ENCODE assay signal across 8 cellular contexts in genomic region chrX:16870095-16870860, GRCh38. TPM values are rescaled to one million over a fixed set of nuclear protein-coding genes. Genes with fewer than 3 reads are reported as not detected.
DNase-seq lines count a peak whose midpoint lies in the region; ATAC-seq, FAIRE-seq and TF ChIP-seq lines count a peak whose summit lies in the region.

TSS of gene RBBP7 (minus strand) at chrX:16870362. CDS start at chrX:16870053, 309 bp downstream.

- no peak for TF ChIP-seq CTCF in esophagus squamous epithelium (IDR thresholded peaks at IDR 0.05)

- H3K27ac ChIP-seq in Karpas-422 (ENCODE audit: low read length) (peak within 1 kb of the TSS; percentile 83), esophagus squamous epithelium (peak within 1 kb of the TSS; percentile 88 to 95 (median 94))

- H3K27ac Mint-ChIP-seq in naive B cell: peak within 1 kb of the TSS; percentile 98 to 100 (median 99)
- peak within 1 kb of the TSS; percentile 100 for H3K27ac Mint-ChIP-seq in stimulated activated memory B cell treated with anti-CD40 and anti-IgM and Interleukin-4, amounts not matched to agents 10 μg/mL and 1 μg/mL and 100 μg/mL, for 72 hours

- H2AFZ ChIP-seq in Karpas-422 (ENCODE audit: low read length): peak within 1 kb of the TSS; percentile 39; the same call in 1 of the 2 replicates

- peaks cover 0 to 7% (median 0%) of the 10 kb centered on the region in 3 donors for H3K27me3 Mint-ChIP-seq in naive B cell
- no peaks in the 10 kb centered on the region for H3K27me3 Mint-ChIP-seq in stimulated activated memory B cell treated with anti-CD40 and anti-IgM and Interleukin-4, amounts not matched to agents 10 μg/mL and 1 μg/mL and 100 μg/mL, for 72 hours

- peak within 1 kb of the TSS; percentile 95 to 99 (median 96) for H3K4me3 Mint-ChIP-seq in naive B cell
- peak within 1 kb of the TSS; percentile 98 for H3K4me3 Mint-ChIP-seq in stimulated activated memory B cell treated with anti-CD40 and anti-IgM and Interleukin-4, amounts not matched to agents 10 μg/mL and 1 μg/mL and 100 μg/mL, for 72 hours

- H3K4me1 Mint-ChIP-seq in naive B cell: peaks cover 35 to 39% (median 35%) of the 10 kb centered on the region in 3 donors
- peaks cover 24% of the 10 kb centered on the region for H3K4me1 Mint-ChIP-seq in stimulated activated memory B cell treated with anti-CD40 and anti-IgM and Interleukin-4, amounts not matched to agents 10 μg/mL and 1 μg/mL and 100 μg/mL, for 72 hours

- no peaks in the 10 kb centered on the region for H3K9me3 ChIP-seq in Karpas-422 (ENCODE audit: low read length)
- H3K9me3 ChIP-seq in esophagus squamous epithelium: no peaks in the 10 kb centered on the region

- H3K36me3 Mint-ChIP-seq in naive B cell: no peaks in the 10 kb centered on the region
- H3K36me3 Mint-ChIP-seq in stimulated activated memory B cell treated with anti-CD40 and anti-IgM and Interleukin-4, amounts not matched to agents 10 μg/mL and 1 μg/mL and 100 μg/mL, for 72 hours: peaks cover 10% of the 10 kb centered on the region

- no peaks in the 10 kb centered on the region; the same call in 1 of the 2 replicates for H4K20me1 ChIP-seq in Karpas-422 (ENCODE audit: insufficient read depth, low read depth, low read length)

- no peaks in the 10 kb centered on the region for H3K9me2 ChIP-seq in Karpas-422 (replicated peaks; ENCODE audit: insufficient read depth, low read length)

- ATAC-seq in GM21737 (IDR thresholded peaks at IDR 0.05; ENCODE audit: unreplicated experiment) (peak; percentile 83), naive B cell (ENCODE audit: low read depth in 2 of 2) (peak; percentile 73 to 75)
- peak; percentile 92 for ATAC-seq in stimulated activated memory B cell treated with anti-CD40 and anti-IgM and Interleukin-4, amounts not matched to agents 10 μg/mL and 1 μg/mL and 100 μg/mL, for 72 hours

- DNase-seq in DMS79 (lab: John Stamatoyannopoulos, UW) (peak; percentile 67), Karpas-422 (peak; percentile 95), RCC 7860 (ENCODE audit: low spot score) (peak; percentile 76), activated T-helper 1 cell treated with Interleukin-2 at 50 U/mL for 16 hours (ENCODE audit: low read depth) (peak; percentile 93), esophagus squamous epithelium (lab: John Stamatoyannopoulos, UW) (peak; percentile 55), naive B cell (peak; percentile 94)

- peaks cover 40% of the 10 kb centered on the region for H3K79me2 ChIP-seq in Karpas-422 (ENCODE audit: low read length)

- peaks cover 32% of the 10 kb centered on the region for H3K4me1 ChIP-seq in Karpas-422 (ENCODE audit: low read length)
- H3K4me1 ChIP-seq in esophagus squamous epithelium: peaks cover 6 to 42% (median 10%) of the 10 kb centered on the region in 3 donors

- peak within 1 kb of the TSS; percentile 79 for H3K4me2 ChIP-seq in Karpas-422 (ENCODE audit: low read depth, low read length, poor library complexity, severe bottlenecking)

- H3K9me3 Mint-ChIP-seq in naive B cell: peaks cover 0 to 4% (median 0%) of the 10 kb centered on the region in 7 donors
- H3K9me3 Mint-ChIP-seq in stimulated activated memory B cell treated with anti-CD40 and anti-IgM and Interleukin-4, amounts not matched to agents 10 μg/mL and 1 μg/mL and 100 μg/mL, for 72 hours: no peaks in the 10 kb centered on the region

- FAIRE-seq in RCC 7860 (lab: Jason Lieb, UNC): no peak

- H3K27me3 ChIP-seq in Karpas-422 (ENCODE audit: low read length) (no peaks in the 10 kb centered on the region), esophagus squamous epithelium (no peaks in the 10 kb centered on the region)

- H3K4me3 ChIP-seq in Karpas-422 (ENCODE audit: low read length): peak within 1 kb of the TSS; percentile 73
- peak within 1 kb of the TSS; percentile 58 to 77 (median 68) for H3K4me3 ChIP-seq in esophagus squamous epithelium

- WGBS in esophagus squamous epithelium, 2 donors: 0 to 17% methylated on average over 13 to 18 of the region's 84 CpGs

- H3K9ac ChIP-seq in Karpas-422 (ENCODE audit: low read length): peak within 1 kb of the TSS; percentile 86

- intact Hi-C loops in esophagus squamous epithelium (cut with DNase I): no loop called here

- H3K36me3 ChIP-seq in Karpas-422 (ENCODE audit: insufficient read depth, low read length): peaks cover 15% of the 10 kb centered on the region
- no peaks in the 10 kb centered on the region for H3K36me3 ChIP-seq in esophagus squamous epithelium

- peak in 3 of 4 donors; percentile 61 to 88 (median 85) for TF ChIP-seq POLR2A in esophagus squamous epithelium (IDR thresholded peaks at IDR 0.05)

RNA-seq across cellular contexts. Expression of gene RBBP7, which starts in this region (rescaled TPM):
- total RNA-seq in Karpas-422 (2014; rRNA removed; shearing (Covaris generic); ENCODE audit: low replicate concordance): 138 and 185 TPM in 2 replicates
- 10 to 100 TPM; 41.1 to 91.9 (median 74.1) TPM for total RNA-seq in esophagus squamous epithelium
- polyA plus RNA-seq in naive B cell (ENCODE audit: low read depth in 6 of 6): 100 to 1,000 TPM; 158 to 255 (median 190) TPM

Comparison
In these comparisons a context has a peak if more than half of its experiments do, and no peak if none do; other contexts are left out.
1. Peak in every context shown above with its lines: DNase-seq, ATAC-seq, H3K4me3 ChIP-seq and H3K27ac ChIP-seq.